Comparison of ENCODE assay signal across 8 cellular contexts in the genomic region with DNA sequence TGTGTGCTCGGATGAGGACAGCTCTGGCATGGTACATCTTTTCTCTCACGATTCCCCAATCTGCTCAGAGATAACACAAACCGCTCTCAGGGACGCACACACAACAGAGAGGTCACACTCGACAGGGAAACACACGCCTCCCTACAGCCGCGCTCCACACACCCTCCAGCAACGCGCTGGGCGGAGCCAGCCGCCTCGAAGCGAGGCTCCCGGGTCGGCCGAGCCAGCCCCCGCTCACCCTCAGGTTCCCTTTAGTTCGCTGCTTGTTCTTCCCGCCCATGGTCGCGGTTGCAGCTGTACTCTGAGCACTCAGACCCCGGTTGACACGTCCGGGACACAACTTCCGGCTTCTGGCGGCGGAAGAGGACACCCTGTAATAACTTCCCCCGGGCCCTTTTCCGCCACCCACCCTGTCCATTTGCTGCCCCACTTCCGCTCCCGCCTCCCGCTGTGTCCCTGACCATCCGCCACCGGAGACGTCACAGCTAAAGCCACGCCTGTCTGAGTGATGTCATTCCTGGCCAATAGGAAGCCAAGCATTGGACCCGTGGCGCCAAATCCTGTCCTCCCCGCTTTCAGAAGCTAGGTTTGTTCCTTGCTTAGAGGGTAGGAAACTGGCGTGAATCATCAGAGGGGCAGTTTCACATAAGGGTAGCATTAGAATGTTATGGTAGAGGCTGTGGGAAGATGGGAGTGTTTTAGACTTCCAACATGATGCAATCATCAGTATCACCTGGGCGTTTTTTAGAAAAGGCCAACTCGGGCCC. TPM values are rescaled to one million over a fixed set of nuclear protein-coding genes. Genes with fewer than 3 reads are reported as not detected.
DNase-seq lines count a peak whose midpoint lies in the region; ATAC-seq and TF ChIP-seq lines count a peak whose summit lies in the region.

A gene with protein sequence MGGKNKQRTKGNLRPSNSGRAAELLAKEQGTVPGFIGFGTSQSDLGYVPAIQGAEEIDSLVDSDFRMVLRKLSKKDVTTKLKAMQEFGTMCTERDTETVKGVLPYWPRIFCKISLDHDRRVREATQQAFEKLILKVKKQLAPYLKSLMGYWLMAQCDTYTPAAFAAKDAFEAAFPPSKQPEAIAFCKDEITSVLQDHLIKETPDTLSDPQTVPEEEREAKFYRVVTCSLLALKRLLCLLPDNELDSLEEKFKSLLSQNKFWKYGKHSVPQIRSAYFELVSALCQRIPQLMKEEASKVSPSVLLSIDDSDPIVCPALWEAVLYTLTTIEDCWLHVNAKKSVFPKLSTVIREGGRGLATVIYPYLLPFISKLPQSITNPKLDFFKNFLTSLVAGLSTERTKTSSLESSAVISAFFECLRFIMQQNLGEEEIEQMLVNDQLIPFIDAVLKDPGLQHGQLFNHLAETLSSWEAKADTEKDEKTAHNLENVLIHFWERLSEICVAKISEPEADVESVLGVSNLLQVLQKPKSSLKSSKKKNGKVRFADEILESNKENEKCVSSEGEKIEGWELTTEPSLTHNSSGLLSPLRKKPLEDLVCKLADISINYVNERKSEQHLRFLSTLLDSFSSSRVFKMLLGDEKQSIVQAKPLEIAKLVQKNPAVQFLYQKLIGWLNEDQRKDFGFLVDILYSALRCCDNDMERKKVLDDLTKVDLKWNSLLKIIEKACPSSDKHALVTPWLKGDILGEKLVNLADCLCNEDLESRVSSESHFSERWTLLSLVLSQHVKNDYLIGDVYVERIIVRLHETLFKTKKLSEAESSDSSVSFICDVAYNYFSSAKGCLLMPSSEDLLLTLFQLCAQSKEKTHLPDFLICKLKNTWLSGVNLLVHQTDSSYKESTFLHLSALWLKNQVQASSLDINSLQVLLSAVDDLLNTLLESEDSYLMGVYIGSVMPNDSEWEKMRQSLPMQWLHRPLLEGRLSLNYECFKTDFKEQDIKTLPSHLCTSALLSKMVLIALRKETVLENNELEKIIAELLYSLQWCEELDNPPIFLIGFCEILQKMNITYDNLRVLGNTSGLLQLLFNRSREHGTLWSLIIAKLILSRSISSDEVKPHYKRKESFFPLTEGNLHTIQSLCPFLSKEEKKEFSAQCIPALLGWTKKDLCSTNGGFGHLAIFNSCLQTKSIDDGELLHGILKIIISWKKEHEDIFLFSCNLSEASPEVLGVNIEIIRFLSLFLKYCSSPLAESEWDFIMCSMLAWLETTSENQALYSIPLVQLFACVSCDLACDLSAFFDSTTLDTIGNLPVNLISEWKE (N-terminal part only) (minus strand): TSS at position 352 of the 767 bp plus-strand sequence. CDS start 72 bp downstream, at position 280.

- H3K27me3 Mint-ChIP-seq in nephron progenitor cell (ENCODE audit: low read depth, poor library complexity): peaks cover 2% of the 10 kb centered on the region
- no peaks in the 10 kb centered on the region for H3K27me3 Mint-ChIP-seq in stimulated activated naive CD8-positive, alpha-beta T cell treated with anti-CD3 and anti-CD28 coated beads, Interleukin-15, amount 100 ng/mL, for 72 hours

- DNase-seq in ELF-1 (ENCODE audit: low read depth, low spot score): peak; percentile 99
- DNase-seq in H7: peak; percentile 93
- peak; percentile 100 for DNase-seq in M059J (ENCODE audit: low read depth)
- peak; percentile 98 for DNase-seq in SHP77 (lab: John Stamatoyannopoulos, UW)
- DNase-seq in activated effector memory CD4-positive, alpha-beta T cell treated with Interleukin-2 at 50 U/mL for 16 hours: peak; percentile 98
- DNase-seq in fibroblast of the conjunctiva (ENCODE audit: low read depth): peak; percentile 98
- peak; percentile 97 for DNase-seq in nephron progenitor cell
- peak; percentile 98 to 100 for DNase-seq in stimulated activated naive CD8-positive, alpha-beta T cell treated with anti-CD3 and anti-CD28 coated beads, Interleukin-15, amount 100 ng/mL, for 72 hours

- peak within 1 kb of the TSS; percentile 98 for H3K27ac Mint-ChIP-seq in nephron progenitor cell
- H3K27ac Mint-ChIP-seq in stimulated activated naive CD8-positive, alpha-beta T cell treated with anti-CD3 and anti-CD28 coated beads, Interleukin-15, amount 100 ng/mL, for 72 hours: peak within 1 kb of the TSS; percentile 95 to 99

- peak within 1 kb of the TSS; percentile 98 for H3K4me3 Mint-ChIP-seq in nephron progenitor cell
- H3K4me3 Mint-ChIP-seq in stimulated activated naive CD8-positive, alpha-beta T cell treated with anti-CD3 and anti-CD28 coated beads, Interleukin-15, amount 100 ng/mL, for 72 hours: peak within 1 kb of the TSS; percentile 91 to 95

- peak within 1 kb of the TSS; percentile 96 for H3K4me3 ChIP-seq in H7 (ENCODE audit: insufficient read depth, low read depth, low read length)

- no peaks in the 10 kb centered on the region for H3K27me3 ChIP-seq in H7 (ENCODE audit: control insufficient read depth, insufficient read depth, low read length)

- TF ChIP-seq CTCF in nephron progenitor cell (IDR thresholded peaks at IDR 0.05): no peak

- peaks cover 29% of the 10 kb centered on the region for H3K4me1 Mint-ChIP-seq in nephron progenitor cell
- peaks cover 43% of the 10 kb centered on the region for H3K4me1 Mint-ChIP-seq in stimulated activated naive CD8-positive, alpha-beta T cell treated with anti-CD3 and anti-CD28 coated beads, Interleukin-15, amount 100 ng/mL, for 72 hours

- no peaks in the 10 kb centered on the region for H3K9me3 Mint-ChIP-seq in nephron progenitor cell
- no peaks in the 10 kb centered on the region for H3K9me3 Mint-ChIP-seq in stimulated activated naive CD8-positive, alpha-beta T cell treated with anti-CD3 and anti-CD28 coated beads, Interleukin-15, amount 100 ng/mL, for 72 hours

- H3K36me3 Mint-ChIP-seq in nephron progenitor cell (ENCODE audit: low read depth): peaks cover 5% of the 10 kb centered on the region

- H3K36me3 ChIP-seq in H7 (replicated peaks; ENCODE audit: control insufficient read depth, insufficient read depth, low read length): no peaks in the 10 kb centered on the region

- ATAC-seq in stimulated activated naive CD8-positive, alpha-beta T cell treated with anti-CD3 and anti-CD28 coated beads, Interleukin-15, amount 100 ng/mL, for 72 hours: peak; percentile 95

RNA-seq across cellular contexts. Expression of the gene that starts here (rescaled TPM):
- total RNA-seq in H7 (2014; rRNA removed; shearing (Covaris generic)): 22.0 and 26.5 TPM in 2 replicates
- total RNA-seq in M059J (2014; rRNA removed; shearing (Covaris generic)): 29.6 and 37.0 TPM in 2 replicates

Comparison
In these comparisons a context has a peak if more than half of its experiments do, and no peak if none do; other contexts are left out.
1. Peak in every context shown above with its lines: DNase-seq, ATAC-seq and H3K4me3 ChIP-seq.